Comparison of ENCODE assay signal across 8 cellular contexts in the genomic region with DNA sequence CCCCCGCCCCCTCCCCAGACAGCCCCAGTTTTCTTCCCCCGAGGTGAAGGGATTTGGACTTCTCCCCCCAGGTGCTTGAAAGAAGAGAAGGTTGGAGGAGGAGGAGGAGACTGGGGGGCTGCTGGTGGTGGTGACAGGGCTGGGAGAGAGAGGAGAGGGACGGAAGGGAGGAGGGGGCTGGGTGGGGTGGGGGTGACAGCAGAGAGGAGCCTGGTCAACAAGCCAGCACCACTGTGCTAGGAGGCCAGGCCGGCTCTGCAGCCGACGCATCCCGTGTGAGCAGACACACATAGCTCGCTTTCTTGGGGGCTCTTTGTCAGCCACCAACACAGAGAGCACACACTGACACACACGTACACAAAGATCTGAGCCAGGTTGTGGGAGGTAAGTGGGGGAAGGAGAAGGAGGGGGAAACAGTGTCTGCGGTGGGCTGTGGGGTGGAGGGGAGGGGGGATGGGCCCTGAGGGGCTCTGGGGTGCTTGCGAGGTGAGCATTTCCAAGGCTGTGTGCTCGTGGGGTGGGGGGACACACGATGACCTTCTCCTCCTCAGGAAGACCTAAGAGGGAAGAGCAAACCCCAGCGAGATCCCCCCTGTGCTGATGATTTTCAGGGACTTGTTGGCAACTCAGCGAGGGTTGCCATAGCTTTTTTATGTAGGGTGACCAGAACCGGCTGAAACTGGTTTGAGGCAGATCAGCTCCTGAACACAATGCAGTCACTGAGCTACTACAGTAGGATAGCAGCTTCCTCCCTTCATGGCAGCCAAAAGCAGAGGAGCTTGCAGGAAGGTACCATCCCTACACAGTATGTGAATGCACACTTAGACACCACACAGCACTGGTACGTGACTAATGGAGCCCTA. TPM values are rescaled to one million over a fixed set of nuclear protein-coding genes. Genes with fewer than 3 reads are reported as not detected.
DNase-seq lines count a peak whose midpoint lies in the region; ATAC-seq, FAIRE-seq and TF ChIP-seq lines count a peak whose summit lies in the region.

ZNF532 (plus strand) TSS at position 732 of the 863 bp plus-strand sequence. CDS start 53,411 bp downstream, outside the sequence.

- H3K27ac ChIP-seq in small intestine (ENCODE audit: low read depth in 1 of 2, low read length in 1 of 2): peak within 1 kb of the TSS; percentile 74 to 89

- CTCF ChIA-PET in HEK293T (lab: Yijun Ruan, JAX): no interaction called here

- DNase-seq in AG09309 (ENCODE audit: low read depth) (no peak), H7 (peak; percentile 72), NT2/D1 (ENCODE audit: low read depth, low spot score) (no peak), choroid plexus epithelial cell (ENCODE audit: low read depth) (peak; percentile 84), kidney epithelial cell (ENCODE audit: low read depth) (no peak), small intestine (peak; percentile 24), HEK293T (ENCODE audit: extremely low spot score) (no peak)

- H3K36me3 ChIP-seq in H7 (replicated peaks; ENCODE audit: control insufficient read depth, insufficient read depth, low read length) (peaks cover 37% of the 10 kb centered on the region), NT2/D1 (ENCODE audit: insufficient read depth, insufficient read length, low read length) (peaks cover 38% of the 10 kb centered on the region), kidney epithelial cell (ENCODE audit: control insufficient read depth, insufficient read depth, low read length) (peaks cover 2% of the 10 kb centered on the region), small intestine (ENCODE audit: control insufficient read depth in 2 of 2, insufficient read depth in 2 of 2, low read length in 2 of 2) (no peaks in the 10 kb centered on the region)

- no peak for FAIRE-seq in small intestine (lab: Jason Lieb, UNC)

- H3K4me3 ChIP-seq in AG09309 (ENCODE audit: control insufficient read depth, low read depth, low read length): peak within 1 kb of the TSS; percentile 43
- peak within 1 kb of the TSS; percentile 54 for H3K4me3 ChIP-seq in H7 (ENCODE audit: insufficient read depth, low read depth, low read length)
- peak within 1 kb of the TSS; percentile 58 for H3K4me3 ChIP-seq in NT2/D1 (ENCODE audit: insufficient read length, low read depth)
- peak within 1 kb of the TSS; percentile 60 for H3K4me3 ChIP-seq in choroid plexus epithelial cell (ENCODE audit: low read depth, low read length)
- peak within 1 kb of the TSS; percentile 39 for H3K4me3 ChIP-seq in kidney epithelial cell (ENCODE audit: low read depth, low read length)
- peak within 1 kb of the TSS; percentile 42 to 54 for H3K4me3 ChIP-seq in small intestine (ENCODE audit: low read depth in 1 of 2, low read length in 2 of 2)

- H3K27me3 ChIP-seq in H7 (ENCODE audit: control insufficient read depth, insufficient read depth, low read length): no peaks in the 10 kb centered on the region
- no peaks in the 10 kb centered on the region for H3K27me3 ChIP-seq in NT2/D1 (ENCODE audit: insufficient read depth, insufficient read length)
- no peaks in the 10 kb centered on the region for H3K27me3 ChIP-seq in kidney epithelial cell (ENCODE audit: control insufficient read depth, insufficient read depth, low read length)
- no peaks in the 10 kb centered on the region for H3K27me3 ChIP-seq in small intestine (ENCODE audit: control insufficient read depth in 2 of 2, insufficient read depth in 2 of 2, low read length in 2 of 2)

- WGBS in small intestine, 3 donors: 52 to 85% (median 72%) methylated on average over 17 of the region's 17 CpGs

- TF ChIP-seq CTCF in AG09309 (IDR thresholded peaks at IDR 0.05; ENCODE audit: control insufficient read depth, insufficient read depth, low read depth, low read length, missing control alignments) (no peak), choroid plexus epithelial cell (conservative IDR thresholded peaks at IDR 0.05; ENCODE audit: low read depth, low read length) (no peak), kidney epithelial cell (IDR thresholded peaks at IDR 0.05; ENCODE audit: insufficient read depth, low read length, poor library complexity, severe bottlenecking) (no peak)

- H3K4me1 ChIP-seq in NT2/D1 (ENCODE audit: insufficient read depth, insufficient read length): peaks cover 4% of the 10 kb centered on the region
- H3K4me1 ChIP-seq in small intestine (ENCODE audit: control insufficient read depth in 2 of 2, insufficient read depth in 1 of 2, low read depth in 1 of 2, low read length in 1 of 2): peaks cover 0 to 15% of the 10 kb centered on the region in 2 donors

- POLR2A ChIA-PET in HEK293T (lab: Yijun Ruan, JAX): no interaction called here

- ATAC-seq in GM19463 (IDR thresholded peaks at IDR 0.05; ENCODE audit: unreplicated experiment): no peak

- peak within 1 kb of the TSS; percentile 82 for H3K9ac ChIP-seq in NT2/D1 (ENCODE audit: insufficient read length, low read depth)

- H3K9me3 ChIP-seq in NT2/D1 (ENCODE audit: insufficient read depth, low read length) (peaks cover 13% of the 10 kb centered on the region), small intestine (ENCODE audit: control insufficient read depth, low read depth) (no peaks in the 10 kb centered on the region)

TF ChIP-seq in HEK293T, 16 proteins besides CTCF, POLR2A, EP300 and RAD21:
- no peak for TF ChIP-seq SP1 (IDR thresholded peaks at IDR 0.05)
- TF ChIP-seq, protein P1, sequence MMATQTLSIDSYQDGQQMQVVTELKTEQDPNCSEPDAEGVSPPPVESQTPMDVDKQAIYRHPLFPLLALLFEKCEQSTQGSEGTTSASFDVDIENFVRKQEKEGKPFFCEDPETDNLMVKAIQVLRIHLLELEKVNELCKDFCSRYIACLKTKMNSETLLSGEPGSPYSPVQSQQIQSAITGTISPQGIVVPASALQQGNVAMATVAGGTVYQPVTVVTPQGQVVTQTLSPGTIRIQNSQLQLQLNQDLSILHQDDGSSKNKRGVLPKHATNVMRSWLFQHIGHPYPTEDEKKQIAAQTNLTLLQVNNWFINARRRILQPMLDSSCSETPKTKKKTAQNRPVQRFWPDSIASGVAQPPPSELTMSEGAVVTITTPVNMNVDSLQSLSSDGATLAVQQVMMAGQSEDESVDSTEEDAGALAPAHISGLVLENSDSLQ (IDR thresholded peaks at IDR 0.05): no peak
- no peak for TF ChIP-seq FOXK2 (IDR thresholded peaks at IDR 0.05)
- TF ChIP-seq FOXA1 (IDR thresholded peaks at IDR 0.05): no peak
- TF ChIP-seq SUZ12 (IDR thresholded peaks at IDR 0.05): no peak
- no peak for TF ChIP-seq FOXM1 (IDR thresholded peaks at IDR 0.05; ENCODE audit: borderline replicate concordance)
- TF ChIP-seq ELF4 (IDR thresholded peaks at IDR 0.05): no peak
- no peak for TF ChIP-seq TARDBP (IDR thresholded peaks at IDR 0.05)
- no peak for TF ChIP-seq L3MBTL2 (conservative IDR thresholded peaks at IDR 0.05)
- TF ChIP-seq CTBP1 (IDR thresholded peaks at IDR 0.05; ENCODE audit: borderline replicate concordance): no peak
- TF ChIP-seq HDGF (IDR thresholded peaks at IDR 0.05; ENCODE audit: borderline replicate concordance): no peak
- no peak for TF ChIP-seq BHLHE40 (IDR thresholded peaks at IDR 0.05; ENCODE audit: borderline replicate concordance)
- no peak for TF ChIP-seq NFRKB (IDR thresholded peaks at IDR 0.05)
- TF ChIP-seq LEF1 (IDR thresholded peaks at IDR 0.05; ENCODE audit: borderline replicate concordance): no peak
- TF ChIP-seq ARNT (IDR thresholded peaks at IDR 0.05): no peak
- TF ChIP-seq ZNF384 (IDR thresholded peaks at IDR 0.05): no peak

RNA-seq across cellular contexts. Expression of gene ZNF532, which starts in this region (rescaled TPM):
- 71.6 and 111 TPM in 2 replicates for total RNA-seq in H7 (2014; rRNA removed; shearing (Covaris generic))
- total RNA-seq in kidney epithelial cell: 89.5 and 101 TPM in 2 replicates
- 1 to 10 TPM; 1.3 to 7.4 (median 2.4) TPM for polyA plus RNA-seq in small intestine

Comparison
In these comparisons a context has a peak if more than half of its experiments do, and no peak if none do; other contexts are left out.
1. DNase-seq: peak in H7 (single experiment), choroid plexus epithelial cell (single experiment) and small intestine (single experiment); none in AG09309 (single experiment), NT2/D1 (single experiment), kidney epithelial cell (single experiment) and HEK293T (single experiment).
2. Peak in every context shown above with its lines, with median percentiles within 50 percentile points of each other: H3K4me3 ChIP-seq.